In the genomic region with DNA sequence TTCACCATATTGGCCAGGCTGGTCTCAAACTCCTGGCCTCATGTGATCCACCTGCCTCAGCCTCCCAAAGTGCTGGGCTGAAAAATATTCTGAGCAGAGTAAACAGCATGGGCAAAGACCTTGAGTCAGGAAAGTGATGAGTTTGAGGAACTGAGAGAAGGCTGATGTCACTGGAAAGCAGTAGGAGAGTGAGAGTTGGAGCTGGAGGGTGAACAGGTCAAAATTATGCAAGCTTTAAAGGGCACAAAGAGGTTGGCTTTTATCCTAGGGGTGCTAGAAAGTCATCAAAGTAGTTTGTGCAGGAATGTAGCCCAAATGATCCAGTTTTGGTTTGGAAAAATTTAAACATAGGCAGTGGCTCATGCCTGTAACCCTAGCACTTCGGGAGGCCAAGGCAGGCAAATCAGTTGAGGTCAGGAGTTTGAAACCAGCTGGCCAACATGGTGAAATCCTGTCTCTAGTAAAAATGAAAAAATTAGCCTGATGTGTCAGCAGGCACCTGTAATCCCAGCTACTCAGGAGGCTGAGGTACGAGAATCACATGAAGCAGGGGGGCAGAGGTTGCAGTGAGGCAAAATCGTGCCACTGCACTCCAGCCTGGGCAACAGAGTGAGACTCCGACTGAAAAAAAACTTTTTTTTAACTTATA, we compare ENCODE assay signal across 11 cellular contexts. TPM values are rescaled to one million over a fixed set of nuclear protein-coding genes. Genes with fewer than 3 reads are reported as not detected.
DNase-seq lines count a peak whose midpoint lies in the region; ATAC-seq and TF ChIP-seq lines count a peak whose summit lies in the region.
"Had no signal": no experiment of that assay in that cellular context is flagged by ENCODE, and none has a peak within 500 bp of the region (broad histone marks: within the 10 kb centered on the region; RNA-seq: fewer than 3 reads in every experiment).

No MANE protein-coding gene starts in this region.

- H3K27ac Mint-ChIP-seq in progenitor cell of endocrine pancreas: no peak overlapping the region

- peaks cover 3% of the 10 kb centered on the region for H3K27me3 Mint-ChIP-seq in progenitor cell of endocrine pancreas

- H3K4me3 Mint-ChIP-seq in progenitor cell of endocrine pancreas (ENCODE audit: low read depth): no peak overlapping the region

- no peak overlapping the region for H3K4me3 ChIP-seq in fibroblast of villous mesenchyme (ENCODE audit: low read depth, low read length)
- H3K4me3 ChIP-seq: adrenal gland, thoracic aorta had no signal

- TF ChIP-seq CTCF in fibroblast of villous mesenchyme (IDR thresholded peaks at IDR 0.05; ENCODE audit: insufficient read depth, low read depth, low read length): no peak
- TF ChIP-seq CTCF in progenitor cell of endocrine pancreas (IDR thresholded peaks at IDR 0.05; ENCODE audit: unreplicated experiment): no peak

- DNase-seq in fibroblast of villous mesenchyme (ENCODE audit: low read depth) (peak; percentile 33), progenitor cell of endocrine pancreas (ENCODE audit: low spot score, unreplicated experiment) (no peak), retina (no peak)
- DNase-seq in activated effector memory CD4-positive, alpha-beta T cell treated with anti-CD3 and anti-CD28 coated beads, Interleukin-2, amount 50 U/mL, for 16 hours: no peak
- no peak for DNase-seq in stimulated activated CD4-positive, alpha-beta T cell treated with anti-CD3 and anti-CD28 coated beads, Interleukin-1b, Interleukin-23, amount 100 ng/mL, for 48 hours

- no peaks in the 10 kb centered on the region for H3K36me3 Mint-ChIP-seq in progenitor cell of endocrine pancreas (ENCODE audit: insufficient read depth)

- ATAC-seq in GM18498 (IDR thresholded peaks at IDR 0.05; ENCODE audit: unreplicated experiment): peak; percentile 73
- ATAC-seq in GM21423 (IDR thresholded peaks at IDR 0.05; ENCODE audit: unreplicated experiment): peak; percentile 71
- peak; percentile 78 for ATAC-seq in HG03432 (IDR thresholded peaks at IDR 0.05; ENCODE audit: unreplicated experiment)

- no peaks in the 10 kb centered on the region for H3K9me3 Mint-ChIP-seq in progenitor cell of endocrine pancreas (ENCODE audit: low read depth)

- no peaks in the 10 kb centered on the region for H3K4me1 Mint-ChIP-seq in progenitor cell of endocrine pancreas (ENCODE audit: low read depth)

RNA-seq across cellular contexts. Expression of a gene that starts 44.7 kb away (rescaled TPM):
- not detected in 2 replicates for total RNA-seq in fibroblast of villous mesenchyme
- not detected in 2 replicates for total RNA-seq in progenitor cell of endocrine pancreas
- total RNA-seq: renal cortical epithelial cell, thoracic aorta had no signal

RNA-seq across cellular contexts. Expression of a gene that starts 48.1 kb away (rescaled TPM):
- total RNA-seq in fibroblast of villous mesenchyme: 91.8 and 132 TPM in 2 replicates
- total RNA-seq in progenitor cell of endocrine pancreas: 181 and 188 TPM in 2 replicates
